In genomic region chr6:168440520-168441433, GRCh38 we compare ENCODE assay signal across 9 cellular contexts. TPM values are rescaled to one million over a fixed set of nuclear protein-coding genes. Genes with fewer than 3 reads are reported as not detected.
DNase-seq lines count a peak whose midpoint lies in the region; ATAC-seq and TF ChIP-seq lines count a peak whose summit lies in the region.
"Had no signal": no experiment of that assay in that cellular context is flagged by ENCODE, and none has a peak within 500 bp of the region (broad histone marks: within the 10 kb centered on the region; RNA-seq: fewer than 3 reads in every experiment).

SMOC2 (plus strand) TSS chr6:168441184; CDS start chr6:168441371, 187 bp downstream.

- in situ Hi-C loops in gastrocnemius medialis (cut with MboI; ENCODE audit: low sequenced_read_pairs in 4 of 4) (no loop called here), KBM-7 (cut with MboI; ENCODE audit: low pct_unique_long_range_greater_than_20kb, low sequenced_read_pairs) (no loop called here)

- no peak within 1 kb of the TSS for H3K9ac ChIP-seq in SK-N-MC (ENCODE audit: insufficient read length)
- H3K9ac ChIP-seq in iPS-20b (ENCODE audit: low read depth, low read length): peak within 1 kb of the TSS; percentile 39; the same call in 1 of the 2 replicates

- H3K4me3 ChIP-seq in H7 (ENCODE audit: insufficient read depth, low read depth, low read length) (peak within 1 kb of the TSS; percentile 47), SK-N-MC (peak within 1 kb of the TSS; percentile 72), iPS-20b (ENCODE audit: low read length) (peak within 1 kb of the TSS; percentile 60), gastrocnemius medialis (peak within 1 kb of the TSS; percentile 34 to 56 (median 46))

- peaks cover 44% of the 10 kb centered on the region for H3K27me3 ChIP-seq in H7 (ENCODE audit: control insufficient read depth, insufficient read depth, low read length)
- peaks cover 72% of the 10 kb centered on the region for H3K27me3 ChIP-seq in iPS-20b (ENCODE audit: insufficient read depth, low read length)
- peaks cover 22 to 36% (median 24%) of the 10 kb centered on the region in 3 donors for H3K27me3 ChIP-seq in gastrocnemius medialis

- no peaks in the 10 kb centered on the region for H3K9me3 ChIP-seq in SK-N-MC (ENCODE audit: low read depth, low read length)
- no peaks in the 10 kb centered on the region for H3K9me3 ChIP-seq in iPS-20b (ENCODE audit: insufficient read depth, low read depth, low read length)
- H3K9me3 ChIP-seq in gastrocnemius medialis: no peaks in the 10 kb centered on the region

- ATAC-seq in gastrocnemius medialis: peak; percentile 44 to 45
- no peak for ATAC-seq in GM19463 (IDR thresholded peaks at IDR 0.05; ENCODE audit: unreplicated experiment)

- intact Hi-C loops in gastrocnemius medialis (cut with DNase I; ENCODE audit: low total_unique reads): no loop called here

- H3K36me3 ChIP-seq in H7 (replicated peaks; ENCODE audit: control insufficient read depth, insufficient read depth, low read length) (no peaks in the 10 kb centered on the region), SK-N-MC (ENCODE audit: insufficient read depth, low read length) (no peaks in the 10 kb centered on the region), iPS-20b (ENCODE audit: insufficient read depth, low read depth, low read length) (no peaks in the 10 kb centered on the region), gastrocnemius medialis (no peaks in the 10 kb centered on the region)

- DNase-seq in H7 (peak; percentile 89), SK-N-MC (ENCODE audit: low read depth, low spot score) (no peak), gastrocnemius medialis (peak in 1 of 2 donors; percentile 35), KBM-7 (no peak)
- DNase-seq in stimulated activated CD4-positive, alpha-beta T cell treated with anti-CD3 and anti-CD28 coated beads, Interleukin-4, amount 100 ng/mL, for 4 hours: no peak
- no peak for DNase-seq in activated CD8-positive, alpha-beta memory T cell treated with anti-CD3 and anti-CD28 coated beads, Interleukin-2, amount 50 U/mL, for 4 hours
- DNase-seq: activated CD4-positive, alpha-beta T cell treated with anti-CD3 and anti-CD28 coated beads, Interleukin-2, amount 50 U/mL, for 1 hour had no signal

- peaks cover 40% of the 10 kb centered on the region for H3K4me1 ChIP-seq in iPS-20b (ENCODE audit: insufficient read depth, low read length)
- H3K4me1 ChIP-seq in gastrocnemius medialis: no peaks in the 10 kb centered on the region

- peak in 1 of 2 donors; percentile 13 for TF ChIP-seq POLR2A in gastrocnemius medialis (IDR thresholded peaks at IDR 0.05)

- no peak for TF ChIP-seq CTCF in gastrocnemius medialis (IDR thresholded peaks at IDR 0.05 in 4 of 5, conservative IDR thresholded peaks at IDR 0.05 in 1 of 5)

- H3K27ac ChIP-seq in SK-N-MC: no peak within 1 kb of the TSS
- H3K27ac ChIP-seq in iPS-20b (ENCODE audit: low read length): no peak within 1 kb of the TSS
- H3K27ac ChIP-seq in gastrocnemius medialis: peak within 1 kb of the TSS in 3 of 4 donors; percentile 13 to 45 (median 20)

RNA-seq across cellular contexts. Expression of gene SMOC2, which starts in this region (rescaled TPM):
- total RNA-seq in H7 (2014; rRNA removed; shearing (Covaris generic)): 0.18 and 0.45 TPM in 2 replicates
- total RNA-seq in gastrocnemius medialis: 10 to 100 TPM in 3 of 4 donors, 1 to 10 TPM in 1; 7.2 to 34.4 (median 16.5) TPM

Comparison
In these comparisons a context has a peak if more than half of its experiments do, and no peak if none do; other contexts are left out.
1. Peak in DNase-seq and H3K4me3 ChIP-seq in H7; RNA of the gene not detected or under 1 TPM.
2. H3K27ac ChIP-seq: peak in gastrocnemius medialis (3 of 4); none in SK-N-MC (single experiment) and iPS-20b (single experiment).
3. Peak in every context shown above with its lines, with median percentiles within 50 percentile points of each other: H3K4me3 ChIP-seq.